In the genomic region with DNA sequence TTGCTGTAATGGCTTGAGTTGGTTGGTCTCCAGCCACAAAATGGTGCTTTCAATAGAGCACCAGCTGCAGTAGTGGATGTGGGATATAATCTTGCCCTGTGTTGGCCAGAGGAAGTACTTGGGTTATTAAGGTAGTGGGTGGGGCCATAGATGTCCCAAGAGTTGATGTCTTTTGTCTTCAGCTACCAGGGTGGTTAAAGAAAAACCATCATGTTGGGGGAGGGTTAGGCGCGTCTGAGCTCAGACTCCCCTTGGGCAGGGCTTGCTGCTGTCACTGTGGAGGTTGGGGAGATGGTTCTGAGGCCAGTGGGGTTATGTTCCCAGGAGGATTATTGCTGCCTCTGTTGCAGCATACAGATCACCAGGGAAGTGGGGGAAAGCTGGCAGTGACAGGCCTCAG, we compare ENCODE assay signal across 21 cellular contexts. TPM values are rescaled to one million over a fixed set of nuclear protein-coding genes. Genes with fewer than 3 reads are reported as not detected.
"Had no signal": no experiment of that assay in that cellular context is flagged by ENCODE, and none has a peak within 500 bp of the region (broad histone marks: within the 10 kb centered on the region; RNA-seq: fewer than 3 reads in every experiment).

No MANE protein-coding gene starts in this region.

- H3K27ac Mint-ChIP-seq: effector memory CD8-positive, alpha-beta T cell; naive B cell; type B pancreatic cell had no signal

- H3K9me3 ChIP-seq: esophagus muscularis mucosa, gastrocnemius medialis, right atrium auricular region, sigmoid colon had no signal

- H3K36me3 Mint-ChIP-seq: naive B cell, type B pancreatic cell had no signal

- H3K27me3 ChIP-seq: esophagus muscularis mucosa, gastrocnemius medialis, heart right ventricle, right atrium auricular region, sigmoid colon had no signal

- H3K4me3 ChIP-seq: esophagus muscularis mucosa, gastrocnemius medialis, heart right ventricle, right atrium auricular region, sigmoid colon, skin epidermis had no signal

- H3K4me3 Mint-ChIP-seq: effector memory CD8-positive, alpha-beta T cell; naive B cell; nephron progenitor cell; type B pancreatic cell had no signal

- H3K4me1 ChIP-seq: esophagus muscularis mucosa, gastrocnemius medialis, heart right ventricle, right atrium auricular region, sigmoid colon had no signal

- H3K9me3 Mint-ChIP-seq: effector memory CD8-positive, alpha-beta T cell had no signal

- H3K36me3 ChIP-seq: esophagus muscularis mucosa, gastrocnemius medialis, heart right ventricle, right atrium auricular region, sigmoid colon had no signal

- H3K27ac ChIP-seq: epithelial cell of prostate, esophagus muscularis mucosa, gastrocnemius medialis, heart right ventricle, right atrium auricular region, sigmoid colon, skin epidermis had no signal

- H3K27me3 Mint-ChIP-seq: type B pancreatic cell had no signal

- H3K4me1 Mint-ChIP-seq: naive B cell had no signal

- DNase-seq: cortex of kidney; effector memory CD8-positive, alpha-beta T cell; gastrocnemius medialis; heart right ventricle; hypothalamus; kidney glomerular epithelial cell; mesendoderm; naive B cell; nephron progenitor cell; sigmoid colon; stimulated activated CD4-positive, alpha-beta T cell treated with anti-CD3 and anti-CD28 coated beads, Interleukin-12 subunit alpha, Interleukin-12 subunit beta, amount 100 ng/mL, for 4 hours; stimulated activated naive CD4-positive, alpha-beta T cell had no signal

- ATAC-seq: effector memory CD8-positive, alpha-beta T cell; gastrocnemius medialis; heart right ventricle had no signal

RNA-seq across cellular contexts. Expression of a gene that starts 46.9 kb away (rescaled TPM):
- total RNA-seq: fibroblast of villous mesenchyme, liver, lung microvascular endothelial cell, osteocyte, right atrium auricular region, sigmoid colon had no signal
